8 cellular contexts compared by ENCODE assay signal in the genomic region with DNA sequence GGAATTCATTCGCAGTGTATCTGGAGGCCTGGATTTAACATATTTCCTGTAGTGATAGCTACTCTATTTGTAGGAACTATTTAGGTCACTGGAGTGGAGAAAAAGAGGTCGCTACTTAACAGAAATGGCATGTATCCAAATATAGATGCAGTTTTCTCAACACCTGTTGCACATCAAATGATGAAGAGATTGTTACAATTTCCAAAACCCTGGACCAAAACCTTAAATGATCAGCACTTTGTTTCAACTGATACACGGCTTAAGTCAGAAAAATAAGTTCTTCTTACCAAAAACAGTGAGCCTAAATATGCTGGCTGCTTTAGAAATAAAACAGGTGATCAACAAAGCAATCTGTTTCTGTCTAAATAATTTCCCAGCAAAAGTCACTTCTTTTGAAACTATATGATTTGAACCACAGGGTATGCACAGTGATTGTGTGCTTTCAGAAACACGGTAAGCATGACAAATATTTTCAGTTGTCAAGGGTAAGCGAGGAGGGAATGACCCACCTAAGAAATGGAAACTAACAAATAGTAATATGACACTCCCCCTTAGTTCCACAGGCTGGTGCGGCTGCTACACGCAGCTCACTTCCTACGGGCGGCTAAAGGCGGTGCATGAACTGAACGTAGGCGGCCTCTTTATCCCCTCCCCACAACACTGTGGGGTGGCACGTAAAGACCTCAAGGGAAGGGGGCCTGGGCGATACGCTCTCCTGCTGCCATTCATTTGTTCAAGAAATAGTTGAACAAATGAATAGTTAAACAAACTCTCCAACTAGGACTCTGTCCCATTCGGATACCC. TPM values are rescaled to one million over a fixed set of nuclear protein-coding genes. Genes with fewer than 3 reads are reported as not detected.
DNase-seq lines count a peak whose midpoint lies in the region; ATAC-seq and TF ChIP-seq lines count a peak whose summit lies in the region.

No MANE protein-coding gene starts in this region.

- H3K9me3 ChIP-seq in SJCRH30 (replicated peaks): no peaks in the 10 kb centered on the region
- H3K9me3 ChIP-seq in heart left ventricle: no peaks in the 10 kb centered on the region
- no peaks in the 10 kb centered on the region for H3K9me3 ChIP-seq in aorta (ENCODE audit: control insufficient read depth, low read length)

- peak overlapping the region; percentile 31; the same call in 1 of the 2 replicates for H3K27ac ChIP-seq in SJCRH30
- peak overlapping the region; percentile 77 to 97 (median 94) for H3K27ac ChIP-seq in heart left ventricle
- peak overlapping the region; percentile 25 for H3K27ac ChIP-seq in rectal smooth muscle tissue (ENCODE audit: low read depth, low read length)
- H3K27ac ChIP-seq in aorta (ENCODE audit: low read depth in 1 of 2, low read length in 2 of 2): peak overlapping the region; percentile 68 to 69

- no peak for TF ChIP-seq POLR2A in heart left ventricle (IDR thresholded peaks at IDR 0.05)

- H3K36me3 ChIP-seq in SJCRH30: no peaks in the 10 kb centered on the region
- H3K36me3 ChIP-seq in heart left ventricle: no peaks in the 10 kb centered on the region
- no peaks in the 10 kb centered on the region for H3K36me3 ChIP-seq in rectal smooth muscle tissue (ENCODE audit: control insufficient read depth, insufficient read depth, low read length)
- H3K36me3 ChIP-seq in aorta (ENCODE audit: control insufficient read depth in 1 of 2, insufficient read depth in 2 of 2, low read length in 1 of 2): no peaks in the 10 kb centered on the region

- H3K27me3 ChIP-seq in SJCRH30 (no peaks in the 10 kb centered on the region), heart left ventricle (no peaks in the 10 kb centered on the region), rectal smooth muscle tissue (ENCODE audit: control insufficient read depth, insufficient read depth, low read length) (no peaks in the 10 kb centered on the region), aorta (ENCODE audit: control insufficient read depth in 1 of 2, insufficient read depth in 2 of 2, low read length in 1 of 2) (no peaks in the 10 kb centered on the region)

- H3K9ac ChIP-seq in rectal smooth muscle tissue (ENCODE audit: low read length): peak overlapping the region; percentile 90

- peak in 1 of 12 donors; percentile 12 for TF ChIP-seq CTCF in heart left ventricle (IDR thresholded peaks at IDR 0.05)

- DNase-seq in DMS 273 treated with DMSO at 0.1 percent for 48 hours (lab: John Stamatoyannopoulos, UW) (peak; percentile 33), HS-5 (ENCODE audit: low read depth) (peak; percentile 29), SJCRH30 (peak; percentile 73 to 79), heart left ventricle (peak; percentile 63 to 77 (median 68)), aorta (peak; percentile 80 to 85)
- peak; percentile 81 for DNase-seq in activated naive CD4-positive, alpha-beta T cell treated with anti-CD3 and anti-CD28 coated beads, Interleukin-2, amount 50 U/mL, for 16 hours

- 3 to 4% (median 3%) methylated on average over 13 to 16 of the region's 16 CpGs for WGBS in heart left ventricle, 4 donors
- 1% methylated on average over 16 of the region's 16 CpGs for WGBS in aorta, 2 donors

- H3K4me3 ChIP-seq in SJCRH30: peak overlapping the region; percentile 72
- H3K4me3 ChIP-seq in heart left ventricle: peak overlapping the region; percentile 68 to 99 (median 89)
- H3K4me3 ChIP-seq in rectal smooth muscle tissue (ENCODE audit: low read length): peak overlapping the region; percentile 99
- peak overlapping the region; percentile 57 to 89 for H3K4me3 ChIP-seq in aorta (ENCODE audit: low read length in 2 of 2)

- ATAC-seq in GM21360 (IDR thresholded peaks at IDR 0.05; ENCODE audit: unreplicated experiment) (peak; percentile 39), heart left ventricle (peak; percentile 44 to 71 (median 66)), aorta (ENCODE audit: low FRiP score) (peak; percentile 65)

- H3K4me1 ChIP-seq in SJCRH30 (peaks cover 31% of the 10 kb centered on the region), heart left ventricle (peaks cover 18 to 57% (median 49%) of the 10 kb centered on the region in 12 donors), rectal smooth muscle tissue (ENCODE audit: control insufficient read depth, insufficient read depth, low read length) (no peaks in the 10 kb centered on the region), aorta (ENCODE audit: control insufficient read depth in 1 of 2, insufficient read depth in 2 of 2, low read length in 2 of 2) (peaks cover 0 to 7% of the 10 kb centered on the region in 2 donors)

- intact Hi-C loops in heart left ventricle (cut with DNase I): loop anchor here in 8 of 10 donors (5.0 to 10.0 kb wide), 8 partner anchors 39 to 199 kb away; partner anchors contain the start of genes JMJD7 (in 3 of the 8) and MAPKBP1 (in 3 of the 8)
- intact Hi-C loops in aorta (cut with DNase I): loop anchor here in 1 of 2 donors (10.0 kb wide), 1 partner anchor 136 kb away; the partner anchor contains the start of gene PLA2G4B

RNA-seq across cellular contexts. Expression of gene EHD4, which starts 1.1 kb away (rescaled TPM):
- total RNA-seq in SJCRH30 (2014; rRNA removed; shearing (Covaris generic)): 20.8 TPM in 2 replicates
- total RNA-seq in heart left ventricle (10 to 100 TPM; 28.2 to 70.8 (median 43.9) TPM), aorta (10 to 100 TPM; 47.3 to 56.6 TPM)
- polyA plus RNA-seq in heart left ventricle (10 to 100 TPM; 25.6 to 46.5 TPM), aorta (10 to 100 TPM; 11.4 to 12.6 TPM)

RNA-seq across cellular contexts. Expression of gene PLA2G4E, which starts 49.6 kb away (rescaled TPM):
- not detected in 2 replicates for total RNA-seq in SJCRH30 (2014; rRNA removed; shearing (Covaris generic))
- total RNA-seq in heart left ventricle: 1 to 10 TPM in 1 of 9 donors, under 1 TPM in 3, not detected in 5; 0.05 to 1.1 (median 0.05) TPM
- under 1 TPM in 1 of 2 donors, not detected in 1; 0.01 TPM for polyA plus RNA-seq in heart left ventricle
- total RNA-seq in aorta: not detected
- polyA plus RNA-seq in aorta: not detected

Comparison
In these comparisons a context has a peak if more than half of its experiments do, and no peak if none do; other contexts are left out.
1. Peak in every context shown above with its lines: DNase-seq, ATAC-seq, H3K4me3 ChIP-seq and H3K27ac ChIP-seq.
2. DNase-seq: peak in every context shown above with its lines; median percentile 82 in aorta; 81 in activated naive CD4-positive, alpha-beta T cell treated with anti-CD3 and anti-CD28 coated beads, Interleukin-2, amount 50 U/mL, for 16 hours; 76 in SJCRH30; 68 in heart left ventricle; 33 in DMS 273 treated with DMSO at 0.1 percent for 48 hours; 29 in HS-5.
3. H3K27ac ChIP-seq: peak in every context shown above with its lines; median percentile 94 in heart left ventricle; 68 in aorta; 31 in SJCRH30; 25 in rectal smooth muscle tissue.